ENCODE assay signal across 12 cellular contexts in genomic region chr7:105838273-105839141, GRCh38. TPM values are rescaled to one million over a fixed set of nuclear protein-coding genes. Genes with fewer than 3 reads are reported as not detected.
DNase-seq lines count a peak whose midpoint lies in the region; ATAC-seq, FAIRE-seq and TF ChIP-seq lines count a peak whose summit lies in the region.
"Had no signal": no experiment of that assay in that cellular context is flagged by ENCODE, and none has a peak within 500 bp of the region (broad histone marks: within the 10 kb centered on the region; RNA-seq: fewer than 3 reads in every experiment).

No MANE protein-coding gene starts in this region.

- no peaks in the 10 kb centered on the region for H3K27me3 ChIP-seq in endothelial cell of umbilical vein (ENCODE audit: control insufficient read depth in 2 of 2, insufficient read depth in 2 of 2, low read length in 2 of 2)

- TF ChIP-seq POLR2A in endothelial cell of umbilical vein (IDR thresholded peaks at IDR 0.05; ENCODE audit: low read depth, low read length) = no peak
- TF ChIP-seq POLR2A in H54 (IDR thresholded peaks at IDR 0.05; ENCODE audit: low read depth, low read length) = no peak

- intact Hi-C loops in endothelial cell of umbilical vein (cut with micrococcal nuclease) = no loop called here

- TF ChIP-seq CTCF in endothelial cell of umbilical vein (IDR thresholded peaks at IDR 0.05; ENCODE audit: extremely low read depth in 1 of 2, insufficient read depth in 1 of 2, low read depth in 1 of 2, low read length in 2 of 2) (no peak), nephron (IDR thresholded peaks at IDR 0.05; ENCODE audit: unreplicated experiment in 3 of 3) (no peak)

- H3K9me1 ChIP-seq in endothelial cell of umbilical vein (replicated peaks; ENCODE audit: control insufficient read depth, extremely low read depth, insufficient read depth, low read length) = no peaks in the 10 kb centered on the region

- FAIRE-seq in endothelial cell of umbilical vein (lab: Jason Lieb, UNC) = no peak
- no peak for FAIRE-seq in H54 (lab: Jason Lieb, UNC)
- FAIRE-seq: G401.6 had no signal

- H4K20me1 ChIP-seq in endothelial cell of umbilical vein (replicated peaks; ENCODE audit: control insufficient read depth, extremely low read depth, insufficient read depth, low read length) = no peaks in the 10 kb centered on the region

- H3K27ac ChIP-seq in endothelial cell of umbilical vein (ENCODE audit: insufficient read depth, low read depth, low read length) = no peak overlapping the region
- H3K27ac ChIP-seq: WERI-Rb-1 had no signal

- no peak overlapping the region for H3K4me3 Mint-ChIP-seq in nephron
- no peak overlapping the region for H3K4me3 Mint-ChIP-seq in activated CD4-positive, alpha-beta T cell treated with anti-CD3 and anti-CD28 coated beads, Interleukin-2, amount 10 ng/mL, durations not matched to agents 7 days and 5 days
- no peak overlapping the region for H3K4me3 Mint-ChIP-seq in activated T-helper 17 cell treated with anti-CD3 and anti-CD28 coated beads, Interleukin-2, amount 50 U/mL, for 72 hours
- H3K4me3 Mint-ChIP-seq: dendritic cell treated with granulocyte-macrophage colony-stimulating factor and Interleukin-4, amounts not matched to agents 40 ng/mL and 50 ng/mL, for 4 days; naive B cell had no signal

- H3K9me3 Mint-ChIP-seq in nephron = no peaks in the 10 kb centered on the region
- no peaks in the 10 kb centered on the region for H3K9me3 Mint-ChIP-seq in activated CD4-positive, alpha-beta T cell treated with anti-CD3 and anti-CD28 coated beads, Interleukin-2, amount 10 ng/mL, durations not matched to agents 7 days and 5 days
- H3K9me3 Mint-ChIP-seq in activated T-helper 17 cell treated with anti-CD3 and anti-CD28 coated beads, Interleukin-2, amount 50 U/mL, for 72 hours = no peaks in the 10 kb centered on the region
- H3K9me3 Mint-ChIP-seq: dendritic cell treated with granulocyte-macrophage colony-stimulating factor and Interleukin-4, amounts not matched to agents 40 ng/mL and 50 ng/mL, for 4 days; naive B cell had no signal

- H3K4me2 ChIP-seq in endothelial cell of umbilical vein (ENCODE audit: insufficient read depth, low read length) = no peak overlapping the region

- peaks cover 29% of the 10 kb centered on the region for H3K4me1 Mint-ChIP-seq in nephron
- peaks cover 13% of the 10 kb centered on the region for H3K4me1 Mint-ChIP-seq in activated CD4-positive, alpha-beta T cell treated with anti-CD3 and anti-CD28 coated beads, Interleukin-2, amount 10 ng/mL, durations not matched to agents 7 days and 5 days
- H3K4me1 Mint-ChIP-seq in activated T-helper 17 cell treated with anti-CD3 and anti-CD28 coated beads, Interleukin-2, amount 50 U/mL, for 72 hours = peaks cover 5% of the 10 kb centered on the region
- H3K4me1 Mint-ChIP-seq: naive B cell had no signal

- no TSS peak for BruUV-seq in endothelial cell of umbilical vein (replicated peaks; lab: Mats Ljungman, UMichigan)

- H3K79me2 ChIP-seq in endothelial cell of umbilical vein (ENCODE audit: control insufficient read depth, insufficient read depth, low read length) = no peaks in the 10 kb centered on the region

- H3K4me1 ChIP-seq in endothelial cell of umbilical vein (ENCODE audit: control insufficient read depth, extremely low read depth, insufficient read depth, low read length) = peaks cover 5% of the 10 kb centered on the region

- H3K9ac ChIP-seq in endothelial cell of umbilical vein (replicated peaks; ENCODE audit: extremely low read depth, insufficient read depth, low read length) = no peak overlapping the region

- no peaks in the 10 kb centered on the region for H3K36me3 ChIP-seq in endothelial cell of umbilical vein (ENCODE audit: control insufficient read depth in 2 of 2, extremely low read depth in 1 of 2, insufficient read depth in 2 of 2, low read length in 2 of 2)
- H3K36me3 ChIP-seq: WERI-Rb-1 had no signal

- CTCF ChIA-PET in endothelial cell of umbilical vein (lab: Charles Lee) = interaction anchor here (0.6 kb wide), 1 partner anchor 162 kb away, joined by 3 read pairs; no protein-coding TSS in a partner anchor
- CTCF ChIA-PET in activated CD4-positive, alpha-beta T cell treated with anti-CD3 and anti-CD28 coated beads, Interleukin-2, amount 10 ng/mL, durations not matched to agents 7 days and 5 days (lab: Charles Lee) = no interaction called here

- ATAC-seq in activated T-helper 17 cell treated with anti-CD3 and anti-CD28 coated beads, Interleukin-2, amount 50 U/mL, for 72 hours (replicated peaks) = no peak

- H3K36me3 Mint-ChIP-seq in nephron (ENCODE audit: low read depth) = no peaks in the 10 kb centered on the region
- H3K36me3 Mint-ChIP-seq in activated CD4-positive, alpha-beta T cell treated with anti-CD3 and anti-CD28 coated beads, Interleukin-2, amount 10 ng/mL, durations not matched to agents 7 days and 5 days (ENCODE audit: low read depth) = peaks cover 2% of the 10 kb centered on the region
- H3K36me3 Mint-ChIP-seq in activated T-helper 17 cell treated with anti-CD3 and anti-CD28 coated beads, Interleukin-2, amount 50 U/mL, for 72 hours (ENCODE audit: low read depth) = no peaks in the 10 kb centered on the region
- H3K36me3 Mint-ChIP-seq: naive B cell had no signal

- DNase-seq in GM03348 (ENCODE audit: low spot score) (peak; percentile 80), NCI-H345 (lab: John Stamatoyannopoulos, UW) (peak; percentile 52), endothelial cell of umbilical vein (ENCODE audit: low read depth, low spot score) (peak; percentile 18), H54 (ENCODE audit: insufficient read length, low spot score) (no peak), NCI-H1930 (lab: John Stamatoyannopoulos, UW) (no peak)
- no peak for DNase-seq in activated CD4-positive, alpha-beta T cell treated with anti-CD3 and anti-CD28 coated beads, Interleukin-2, amount 10 ng/mL, durations not matched to agents 7 days and 5 days
- DNase-seq: naive B cell, WERI-Rb-1 had no signal

- dilution Hi-C loops in endothelial cell of umbilical vein (cut with MboI; ENCODE audit: extremely low pct_ligation_motif_present, low sequenced_read_pairs) = no loop called here

- no peaks in the 10 kb centered on the region for H3K27me3 Mint-ChIP-seq in nephron (ENCODE audit: low read depth)
- no peaks in the 10 kb centered on the region for H3K27me3 Mint-ChIP-seq in activated CD4-positive, alpha-beta T cell treated with anti-CD3 and anti-CD28 coated beads, Interleukin-2, amount 10 ng/mL, durations not matched to agents 7 days and 5 days
- H3K27me3 Mint-ChIP-seq in activated T-helper 17 cell treated with anti-CD3 and anti-CD28 coated beads, Interleukin-2, amount 50 U/mL, for 72 hours = no peaks in the 10 kb centered on the region
- H3K27me3 Mint-ChIP-seq: dendritic cell treated with granulocyte-macrophage colony-stimulating factor and Interleukin-4, amounts not matched to agents 40 ng/mL and 50 ng/mL, for 4 days had no signal

- POLR2A ChIA-PET in endothelial cell of umbilical vein (lab: Charles Lee) = no interaction called here
- POLR2A ChIA-PET in activated CD4-positive, alpha-beta T cell treated with anti-CD3 and anti-CD28 coated beads, Interleukin-2, amount 10 ng/mL, durations not matched to agents 7 days and 5 days (lab: Charles Lee) = no interaction called here

- no peak overlapping the region for H3K4me3 ChIP-seq in endothelial cell of umbilical vein (replicated peaks in 1 of 3; ENCODE audit: insufficient read depth in 1 of 3, low read depth in 1 of 3, low read length in 3 of 3)

- no peak overlapping the region for H2AFZ ChIP-seq in endothelial cell of umbilical vein (ENCODE audit: low read depth, low read length)

- peak overlapping the region in 2 of 3 experiments; percentile 16 to 53 for H3K27ac Mint-ChIP-seq in nephron
- H3K27ac Mint-ChIP-seq in activated CD4-positive, alpha-beta T cell treated with anti-CD3 and anti-CD28 coated beads, Interleukin-2, amount 10 ng/mL, durations not matched to agents 7 days and 5 days = no peak overlapping the region
- no peak overlapping the region for H3K27ac Mint-ChIP-seq in activated T-helper 17 cell treated with anti-CD3 and anti-CD28 coated beads, Interleukin-2, amount 50 U/mL, for 72 hours
- H3K27ac Mint-ChIP-seq: dendritic cell treated with granulocyte-macrophage colony-stimulating factor and Interleukin-4, amounts not matched to agents 40 ng/mL and 50 ng/mL, for 4 days had no signal

- no peaks in the 10 kb centered on the region for H3K9me3 ChIP-seq in endothelial cell of umbilical vein (replicated peaks; ENCODE audit: control insufficient read depth, insufficient read depth, low read length)

TF ChIP-seq in endothelial cell of umbilical vein, 7 proteins besides CTCF, POLR2A, EP300 and RAD21:
- no peak for TF ChIP-seq POLR2AphosphoS5 (IDR thresholded peaks at IDR 0.05; ENCODE audit: insufficient read depth, low read depth, low read length)
- TF ChIP-seq GATA2 (IDR thresholded peaks at IDR 0.05; ENCODE audit: insufficient read depth, insufficient read length, low read depth, low read length) = no peak
- no peak for TF ChIP-seq JUN (IDR thresholded peaks at IDR 0.05; ENCODE audit: borderline replicate concordance, insufficient read depth, insufficient read length, low read depth)
- no peak for TF ChIP-seq MAX (IDR thresholded peaks at IDR 0.05; ENCODE audit: insufficient read depth, insufficient read length)
- TF ChIP-seq MYC (IDR thresholded peaks at IDR 0.05; ENCODE audit: low read depth, low read length) = no peak
- no peak for TF ChIP-seq FOS (IDR thresholded peaks at IDR 0.05; ENCODE audit: borderline replicate concordance, insufficient read depth, low read length)
- no peak for TF ChIP-seq EZH2 (IDR thresholded peaks at IDR 0.05; ENCODE audit: borderline replicate concordance, low read depth, low read length, severe bottlenecking)

RNA-seq across cellular contexts. Expression of gene ATXN7L1, which starts 37.9 kb away (rescaled TPM):
- 14.9 and 15.6 TPM in 2 replicates for total RNA-seq in endothelial cell of umbilical vein
- 2.8 and 4.6 TPM in 2 replicates for polyA plus RNA-seq in endothelial cell of umbilical vein
- 5.2 and 5.5 TPM in 2 replicates for polyA plus RNA-seq in endothelial cell of umbilical vein (2011; cell fraction: cytosol; rRNA removed)
- polyA plus RNA-seq in endothelial cell of umbilical vein (2011; cell fraction: nucleus; rRNA removed) = 10.2 and 10.6 TPM in 2 replicates
- polyA plus RNA-seq in endothelial cell of umbilical vein (2012) = 5.8 and 9.3 TPM in 2 replicates
- polyA minus RNA-seq in endothelial cell of umbilical vein = 11.7 and 13.7 TPM in 2 replicates
- 1.8 TPM for polyA minus RNA-seq in endothelial cell of umbilical vein (2011; cell fraction: cytosol; rRNA and poly(A)+ RNA removed)
- 31.4 and 40.0 TPM in 2 replicates for polyA minus RNA-seq in endothelial cell of umbilical vein (2011; cell fraction: nucleus; rRNA and poly(A)+ RNA removed)
- total RNA-seq in activated CD4-positive, alpha-beta T cell treated with anti-CD3 and anti-CD28 coated beads, Interleukin-2, amount 10 ng/mL, durations not matched to agents 7 days and 5 days = 10 to 100 TPM; 23.8 to 25.4 TPM
- total RNA-seq in activated T-helper 17 cell treated with anti-CD3 and anti-CD28 coated beads, Interleukin-2, amount 50 U/mL, for 72 hours = 10 to 100 TPM; 12.1 to 24.0 TPM

Comparison
In these comparisons a context has a peak if more than half of its experiments do, and no peak if none do; other contexts are left out.
1. DNase-seq: peak in GM03348 (single experiment), NCI-H345 (single experiment) and endothelial cell of umbilical vein (single experiment); none in H54 (single experiment), NCI-H1930 (0 of 2) and activated CD4-positive, alpha-beta T cell treated with anti-CD3 and anti-CD28 coated beads, Interleukin-2, amount 10 ng/mL, durations not matched to agents 7 days and 5 days (single experiment).
2. H3K27ac Mint-ChIP-seq: peak in nephron (2 of 3); none in activated CD4-positive, alpha-beta T cell treated with anti-CD3 and anti-CD28 coated beads, Interleukin-2, amount 10 ng/mL, durations not matched to agents 7 days and 5 days (single experiment) and activated T-helper 17 cell treated with anti-CD3 and anti-CD28 coated beads, Interleukin-2, amount 50 U/mL, for 72 hours (single experiment).